ENCODE assay signal across 19 cellular contexts in the genomic region with DNA sequence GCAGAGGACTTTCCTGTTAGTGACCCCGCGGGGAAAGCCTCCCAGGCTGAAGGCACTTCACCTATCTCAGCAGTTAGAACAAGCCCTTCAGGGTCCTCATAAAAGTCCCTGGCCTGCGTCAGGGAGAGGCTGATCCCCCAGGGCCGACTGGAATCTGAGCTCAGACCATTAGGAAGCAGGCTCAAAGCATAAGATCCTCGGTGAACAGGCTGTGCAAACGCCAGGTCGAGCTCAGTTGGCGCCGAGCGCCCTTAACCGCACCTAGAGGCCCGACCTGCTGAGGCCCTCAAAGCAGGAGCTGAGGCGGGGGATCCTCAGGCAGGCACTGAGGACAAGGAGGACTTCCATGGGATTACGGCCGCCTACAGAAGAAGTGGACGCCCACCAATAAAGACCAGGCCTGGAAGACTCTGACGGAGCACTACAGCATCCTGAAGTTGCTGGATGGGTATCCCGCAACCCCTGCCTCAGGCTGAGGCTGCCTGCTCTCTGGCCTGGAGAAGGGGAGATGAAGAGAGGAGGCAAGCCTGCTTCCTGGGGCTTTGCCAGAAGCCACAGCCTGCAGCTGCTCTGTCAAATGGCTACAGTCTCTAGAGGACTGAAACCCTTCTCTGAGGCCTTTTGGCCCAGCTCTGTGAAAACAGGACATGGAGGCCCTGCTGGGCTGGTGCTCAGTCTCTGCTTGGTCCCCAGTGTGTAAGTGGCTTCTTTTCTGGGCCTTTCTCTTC. TPM values are rescaled to one million over a fixed set of nuclear protein-coding genes. Genes with fewer than 3 reads are reported as not detected.
A peak's percentile ranks its signal among the peaks of the same experiment; 100 is the strongest.
DNase-seq lines count a peak whose midpoint lies in the region; ATAC-seq and TF ChIP-seq lines count a peak whose summit lies in the region.
"Had no signal": no experiment of that assay in that cellular context is flagged by ENCODE, and none has a peak within 500 bp of the region (broad histone marks: within the 10 kb centered on the region; RNA-seq: fewer than 3 reads in every experiment).

No MANE protein-coding gene starts in this region.

- peak overlapping the region in 3 of 11 experiments; percentile 30 to 51 (median 35); a peak in 4 of 22 replicates for H3K9ac ChIP-seq in BLaER1 treated with 17β-estradiol and CSF1 and Interleukin-3, amounts not matched to agents 10 nM and 100 nM

- H3K4me3 ChIP-seq in BLaER1 treated with 17β-estradiol and CSF1 and Interleukin-3, amounts not matched to agents 10 nM and 100 nM: no peak overlapping the region
- no peak overlapping the region for H3K4me3 ChIP-seq in heart right ventricle
- H3K4me3 ChIP-seq: ascending aorta, uterus had no signal

- intact Hi-C loops in heart right ventricle (cut with DNase I): no loop called here

- no peaks in the 10 kb centered on the region for H3K27me3 ChIP-seq in BLaER1 treated with 17β-estradiol and CSF1 and Interleukin-3, amounts not matched to agents 10 nM and 100 nM
- no peaks in the 10 kb centered on the region for H3K27me3 ChIP-seq in heart right ventricle
- H3K27me3 ChIP-seq: ascending aorta, uterus had no signal

- peak; percentile 52 to 84 (median 70) for ATAC-seq in heart right ventricle
- ATAC-seq in HG02759 (IDR thresholded peaks at IDR 0.05; ENCODE audit: unreplicated experiment): no peak
- ATAC-seq: activated T-cell treated with anti-CD3 and anti-CD28 coated beads, Interleukin-2, amount 50 U/mL, for 4 hours had no signal

- peak overlapping the region in 5 of 11 experiments; percentile 1 to 54 (median 45); a peak in 6 of 22 replicates for H3K27ac ChIP-seq in BLaER1 treated with 17β-estradiol and CSF1 and Interleukin-3, amounts not matched to agents 10 nM and 100 nM
- peak overlapping the region in 2 of 10 donors; percentile 19 to 29 for H3K27ac ChIP-seq in heart right ventricle
- H3K27ac ChIP-seq: ascending aorta, uterus had no signal

- H3K4me2 ChIP-seq in BLaER1 treated with 17β-estradiol and CSF1 and Interleukin-3, amounts not matched to agents 10 nM and 100 nM: peak overlapping the region in 8 of 11 experiments; percentile 33 to 67 (median 60); a peak in 16 of 22 replicates

- no peaks in the 10 kb centered on the region for H4K20me1 ChIP-seq in BLaER1 treated with 17β-estradiol and CSF1 and Interleukin-3, amounts not matched to agents 10 nM and 100 nM

- no peaks in the 10 kb centered on the region for H3K36me3 ChIP-seq in BLaER1 treated with 17β-estradiol and CSF1 and Interleukin-3, amounts not matched to agents 10 nM and 100 nM
- no peaks in the 10 kb centered on the region for H3K36me3 ChIP-seq in heart right ventricle
- H3K36me3 ChIP-seq: ascending aorta, uterus had no signal

- TF ChIP-seq CTCF in heart right ventricle (IDR thresholded peaks at IDR 0.05): no peak

- peaks cover 0 to 8% (median 5%) of the 10 kb centered on the region in 11 experiments; a peak in 4 of 22 replicates for H3K9me3 ChIP-seq in BLaER1 treated with 17β-estradiol and CSF1 and Interleukin-3, amounts not matched to agents 10 nM and 100 nM (replicated peaks in 1 of 11)
- peaks cover 0 to 22% (median 0%) of the 10 kb centered on the region in 11 donors for H3K9me3 ChIP-seq in heart right ventricle
- H3K9me3 ChIP-seq: ascending aorta, uterus had no signal

- 76 to 80% methylated on average over 18 of the region's 18 CpGs for WGBS in heart right ventricle, 2 donors

- DNase-seq in RPMI8226 (peak; percentile 11), heart right ventricle (peak; percentile 33 to 52), putamen (ENCODE audit: low spot score) (peak; percentile 22), NCI-H526 treated with DMSO at 0.1 percent for 48 hours (lab: John Stamatoyannopoulos, UW) (no peak)
- no peak for DNase-seq in NK-92 treated with Interleukin-12 subunit alpha and Interleukin-12 subunit beta, amount 100 ng/mL, for 24 hours (lab: John Stamatoyannopoulos, UW)
- no peak for DNase-seq in activated CD4-positive, alpha-beta T cell treated with anti-CD3 and anti-CD28 coated beads for 48 hours
- DNase-seq: activated CD4-positive, alpha-beta memory T cell treated with anti-CD3 and anti-CD28 coated beads for 36 hours; activated naive CD4-positive, alpha-beta T cell treated with anti-CD3 and anti-CD28 coated beads, Interleukin-2, amount 50 U/mL, for 16 hours; activated T-cell treated with anti-CD3 and anti-CD28 coated beads, Interleukin-2, amount 50 U/mL, for 4 hours; AML-193; GDM1; kidney glomerular epithelial cell; midbrain; NCI-H1417 treated with DMSO at 0.1 percent for 48 hours; NCI-H774; uterus had no signal

- peaks cover 0 to 29% (median 22%) of the 10 kb centered on the region in 10 experiments; a peak in 16 of 20 replicates for H3K4me1 ChIP-seq in BLaER1 treated with 17β-estradiol and CSF1 and Interleukin-3, amounts not matched to agents 10 nM and 100 nM
- H3K4me1 ChIP-seq in heart right ventricle: no peaks in the 10 kb centered on the region
- H3K4me1 ChIP-seq: ascending aorta, uterus had no signal

RNA-seq across cellular contexts. Expression of a gene that starts 29.9 kb away (rescaled TPM):
- total RNA-seq in heart right ventricle: under 1 TPM in 4 of 10 donors, not detected in 6; 0.16 to 0.53 (median 0.31) TPM
- polyA plus RNA-seq in heart right ventricle: under 1 TPM; 0.01 to 0.37 TPM
- total RNA-seq: activated CD4-positive, alpha-beta memory T cell treated with anti-CD3 and anti-CD28 coated beads for 36 hours; activated T-cell treated with anti-CD3 and anti-CD28 coated beads, Interleukin-2, amount 50 U/mL, for 4 hours; ascending aorta had no signal

RNA-seq across cellular contexts. Expression of a gene that starts 33.3 kb away (rescaled TPM):
- 10 to 100 TPM in 9 of 10 donors, 1 to 10 TPM in 1; 9.7 to 22.2 (median 18.1) TPM for total RNA-seq in heart right ventricle
- polyA plus RNA-seq in heart right ventricle: 1 to 10 TPM; 4.1 to 4.5 TPM

RNA-seq across cellular contexts. Expression of a gene that starts 47.8 kb away (rescaled TPM):
- total RNA-seq in heart right ventricle: not detected
- polyA plus RNA-seq in heart right ventricle: under 1 TPM; 0.65 to 0.95 TPM
- total RNA-seq: activated CD4-positive, alpha-beta memory T cell treated with anti-CD3 and anti-CD28 coated beads for 36 hours; activated T-cell treated with anti-CD3 and anti-CD28 coated beads, Interleukin-2, amount 50 U/mL, for 4 hours had no signal

Comparison
In these comparisons a context has a peak if more than half of its experiments do, and no peak if none do; other contexts are left out.
1. DNase-seq: peak in RPMI8226 (single experiment), heart right ventricle (2 of 2) and putamen (single experiment); none in NK-92 treated with Interleukin-12 subunit alpha and Interleukin-12 subunit beta, amount 100 ng/mL, for 24 hours (single experiment), activated CD4-positive, alpha-beta T cell treated with anti-CD3 and anti-CD28 coated beads for 48 hours (single experiment) and NCI-H526 treated with DMSO at 0.1 percent for 48 hours (single experiment).